In the genomic region with DNA sequence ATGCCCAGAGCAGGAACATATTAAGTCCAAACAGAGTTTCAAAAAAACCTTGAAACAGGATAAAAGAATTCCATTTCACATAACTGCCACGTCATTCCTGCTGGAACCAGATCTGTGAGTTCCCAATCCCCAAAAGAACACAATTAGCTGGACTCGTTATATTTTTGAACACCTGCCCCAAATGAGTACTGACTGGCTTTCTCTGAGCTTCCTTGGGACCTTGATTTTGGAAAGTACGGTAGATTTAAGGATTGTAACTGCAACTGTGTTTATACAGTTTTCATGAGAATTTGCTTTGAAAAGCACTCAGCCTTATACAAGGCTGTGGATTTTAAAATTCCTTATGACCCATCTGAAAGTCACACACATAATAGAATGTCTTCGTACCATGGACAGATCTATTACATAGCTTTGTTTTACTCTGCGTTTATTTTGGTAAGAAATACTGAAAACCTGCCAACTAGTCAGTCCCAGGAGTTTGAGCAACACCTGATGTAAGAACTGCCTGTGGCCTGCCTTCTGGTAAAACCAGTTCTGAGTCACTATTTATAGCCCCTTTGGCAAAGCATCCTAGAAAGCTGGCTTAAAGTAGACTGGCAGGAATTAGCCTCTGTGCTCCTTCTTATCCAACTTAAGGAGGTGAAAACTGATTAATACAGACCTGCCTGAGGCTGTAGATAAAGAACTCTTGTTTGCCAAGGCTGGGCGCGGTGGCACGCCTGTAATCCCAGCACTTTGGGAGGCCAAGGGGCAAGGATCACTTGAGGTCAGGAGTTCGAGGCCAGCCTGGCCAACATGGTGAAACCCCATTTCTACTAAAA, we compare ENCODE assay signal across 8 cellular contexts. TPM values are rescaled to one million over a fixed set of nuclear protein-coding genes. Genes with fewer than 3 reads are reported as not detected.
DNase-seq lines count a peak whose midpoint lies in the region; ATAC-seq and TF ChIP-seq lines count a peak whose summit lies in the region.

No MANE protein-coding gene starts in this region.

- peak; percentile 53 to 65 for TF ChIP-seq RAD21 in liver (IDR thresholded peaks at IDR 0.05)

- no peak overlapping the region for H3K9ac ChIP-seq in liver (ENCODE audit: low read depth in 1 of 2, low read length in 2 of 2)

- H3K27me3 ChIP-seq in liver (ENCODE audit: control insufficient read depth in 4 of 4, insufficient read depth in 4 of 4, low read length in 3 of 4) = no peaks in the 10 kb centered on the region

- no peak for TF ChIP-seq POLR2A in NB4 (IDR thresholded peaks at IDR 0.05; ENCODE audit: extremely low read depth, insufficient read length)

- no peaks in the 10 kb centered on the region for H3K9me3 ChIP-seq in liver (ENCODE audit: control insufficient read depth in 4 of 4, low read length in 3 of 4)

- H3K4me1 ChIP-seq in liver (ENCODE audit: control insufficient read depth in 4 of 4, insufficient read depth in 4 of 4, low read length in 3 of 4) = peaks cover 13 to 26% (median 18%) of the 10 kb centered on the region in 4 donors

- 29% methylated on average over 9 of the region's 9 CpGs for WGBS in liver

- H3K4me3 ChIP-seq in NB4 (ENCODE audit: low read depth, low read length) (no peak overlapping the region), cardiac fibroblast (replicated peaks in 1 of 2; ENCODE audit: low read depth in 2 of 2, low read length in 2 of 2) (no peak overlapping the region), liver (ENCODE audit: low read depth in 1 of 3, low read length in 3 of 3) (no peak overlapping the region)

- ATAC-seq in GM18867 (IDR thresholded peaks at IDR 0.05; ENCODE audit: unreplicated experiment) (no peak), GM19397 (IDR thresholded peaks at IDR 0.05; ENCODE audit: unreplicated experiment) (no peak)

- peak overlapping the region; percentile 74 to 84 for H3K27ac ChIP-seq in liver (ENCODE audit: low read depth in 1 of 2, low read length in 2 of 2)

- TF ChIP-seq CTCF in NB4 (IDR thresholded peaks at IDR 0.05; ENCODE audit: low read depth, low read length) (no peak), cardiac fibroblast (IDR thresholded peaks at IDR 0.05; ENCODE audit: low read depth, low read length) (no peak), liver (IDR thresholded peaks at IDR 0.05; ENCODE audit: low read depth, low read length, missing input control) (no peak)

- H3K36me3 ChIP-seq in liver (ENCODE audit: control insufficient read depth in 4 of 4, insufficient read depth in 3 of 4, low read depth in 1 of 4, low read length in 3 of 4) = peaks cover 0 to 10% (median 5%) of the 10 kb centered on the region in 4 donors

- DNase-seq in AG08396 (ENCODE audit: low spot score) = peak; percentile 76
- DNase-seq in NB4 (ENCODE audit: low read depth) = peak; percentile 33
- DNase-seq in cardiac fibroblast (ENCODE audit: low read depth in 2 of 2) = peak; percentile 91 to 92
- DNase-seq in SW 1271 (lab: John Stamatoyannopoulos, UW) = no peak
- no peak for DNase-seq in activated CD4-positive, CD25-positive, alpha-beta regulatory T cell (lab: John Stamatoyannopoulos, UW)

TF ChIP-seq in liver, 16 proteins besides CTCF, POLR2A, EP300 and RAD21:
- peak; percentile 69 to 80 for TF ChIP-seq HNF4A (conservative IDR thresholded peaks at IDR 0.05)
- TF ChIP-seq TAF1 (conservative IDR thresholded peaks at IDR 0.05) = no peak
- TF ChIP-seq, protein P1, sequence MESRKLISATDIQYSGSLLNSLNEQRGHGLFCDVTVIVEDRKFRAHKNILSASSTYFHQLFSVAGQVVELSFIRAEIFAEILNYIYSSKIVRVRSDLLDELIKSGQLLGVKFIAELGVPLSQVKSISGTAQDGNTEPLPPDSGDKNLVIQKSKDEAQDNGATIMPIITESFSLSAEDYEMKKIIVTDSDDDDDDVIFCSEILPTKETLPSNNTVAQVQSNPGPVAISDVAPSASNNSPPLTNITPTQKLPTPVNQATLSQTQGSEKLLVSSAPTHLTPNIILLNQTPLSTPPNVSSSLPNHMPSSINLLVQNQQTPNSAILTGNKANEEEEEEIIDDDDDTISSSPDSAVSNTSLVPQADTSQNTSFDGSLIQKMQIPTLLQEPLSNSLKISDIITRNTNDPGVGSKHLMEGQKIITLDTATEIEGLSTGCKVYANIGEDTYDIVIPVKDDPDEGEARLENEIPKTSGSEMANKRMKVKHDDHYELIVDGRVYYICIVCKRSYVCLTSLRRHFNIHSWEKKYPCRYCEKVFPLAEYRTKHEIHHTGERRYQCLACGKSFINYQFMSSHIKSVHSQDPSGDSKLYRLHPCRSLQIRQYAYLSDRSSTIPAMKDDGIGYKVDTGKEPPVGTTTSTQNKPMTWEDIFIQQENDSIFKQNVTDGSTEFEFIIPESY (IDR thresholded peaks at IDR 0.05) = peak; percentile 83
- peak; percentile 81 for TF ChIP-seq MAX (IDR thresholded peaks at IDR 0.05)
- TF ChIP-seq YY1 (IDR thresholded peaks at IDR 0.05) = peak; percentile 59
- TF ChIP-seq, protein P2, sequence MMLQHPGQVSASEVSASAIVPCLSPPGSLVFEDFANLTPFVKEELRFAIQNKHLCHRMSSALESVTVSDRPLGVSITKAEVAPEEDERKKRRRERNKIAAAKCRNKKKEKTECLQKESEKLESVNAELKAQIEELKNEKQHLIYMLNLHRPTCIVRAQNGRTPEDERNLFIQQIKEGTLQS (IDR thresholded peaks at IDR 0.05) = peak; percentile 84
- peak in 1 of 2 donors; percentile 29 for TF ChIP-seq EGR1 (IDR thresholded peaks at IDR 0.05; ENCODE audit: low read depth in 2 of 2)
- TF ChIP-seq FOXA1 (IDR thresholded peaks at IDR 0.05) = peak; percentile 49
- peak; percentile 80 for TF ChIP-seq SP1 (IDR thresholded peaks at IDR 0.05)
- TF ChIP-seq NR2F2 (IDR thresholded peaks at IDR 0.05) = peak; percentile 52
- no peak for TF ChIP-seq GABPA (IDR thresholded peaks at IDR 0.05 in 1 of 2, conservative IDR thresholded peaks at IDR 0.05 in 1 of 2)
- TF ChIP-seq, protein P3, sequence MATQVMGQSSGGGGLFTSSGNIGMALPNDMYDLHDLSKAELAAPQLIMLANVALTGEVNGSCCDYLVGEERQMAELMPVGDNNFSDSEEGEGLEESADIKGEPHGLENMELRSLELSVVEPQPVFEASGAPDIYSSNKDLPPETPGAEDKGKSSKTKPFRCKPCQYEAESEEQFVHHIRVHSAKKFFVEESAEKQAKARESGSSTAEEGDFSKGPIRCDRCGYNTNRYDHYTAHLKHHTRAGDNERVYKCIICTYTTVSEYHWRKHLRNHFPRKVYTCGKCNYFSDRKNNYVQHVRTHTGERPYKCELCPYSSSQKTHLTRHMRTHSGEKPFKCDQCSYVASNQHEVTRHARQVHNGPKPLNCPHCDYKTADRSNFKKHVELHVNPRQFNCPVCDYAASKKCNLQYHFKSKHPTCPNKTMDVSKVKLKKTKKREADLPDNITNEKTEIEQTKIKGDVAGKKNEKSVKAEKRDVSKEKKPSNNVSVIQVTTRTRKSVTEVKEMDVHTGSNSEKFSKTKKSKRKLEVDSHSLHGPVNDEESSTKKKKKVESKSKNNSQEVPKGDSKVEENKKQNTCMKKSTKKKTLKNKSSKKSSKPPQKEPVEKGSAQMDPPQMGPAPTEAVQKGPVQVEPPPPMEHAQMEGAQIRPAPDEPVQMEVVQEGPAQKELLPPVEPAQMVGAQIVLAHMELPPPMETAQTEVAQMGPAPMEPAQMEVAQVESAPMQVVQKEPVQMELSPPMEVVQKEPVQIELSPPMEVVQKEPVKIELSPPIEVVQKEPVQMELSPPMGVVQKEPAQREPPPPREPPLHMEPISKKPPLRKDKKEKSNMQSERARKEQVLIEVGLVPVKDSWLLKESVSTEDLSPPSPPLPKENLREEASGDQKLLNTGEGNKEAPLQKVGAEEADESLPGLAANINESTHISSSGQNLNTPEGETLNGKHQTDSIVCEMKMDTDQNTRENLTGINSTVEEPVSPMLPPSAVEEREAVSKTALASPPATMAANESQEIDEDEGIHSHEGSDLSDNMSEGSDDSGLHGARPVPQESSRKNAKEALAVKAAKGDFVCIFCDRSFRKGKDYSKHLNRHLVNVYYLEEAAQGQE (IDR thresholded peaks at IDR 0.05) = peak; percentile 98
- TF ChIP-seq RXRA (IDR thresholded peaks at IDR 0.05) = peak; percentile 79 to 95
- TF ChIP-seq FOXA2 (IDR thresholded peaks at IDR 0.05) = peak; percentile 70
- TF ChIP-seq JUND (IDR thresholded peaks at IDR 0.05) = peak; percentile 93 to 95
- TF ChIP-seq HNF4G (IDR thresholded peaks at IDR 0.05) = peak; percentile 28
TF ChIP-seq in liver: peak in this region for 14.

RNA-seq across cellular contexts. Expression of gene MERTK, which starts 48.1 kb away (rescaled TPM):
- 10 to 100 TPM in 1 of 2 donors, 1 to 10 TPM in 1; 9.0 to 34.1 TPM for total RNA-seq in liver
- 1 to 10 TPM; 6.3 to 7.4 TPM for polyA plus RNA-seq in liver

Comparison
In these comparisons a context has a peak if more than half of its experiments do, and no peak if none do; other contexts are left out.
1. DNase-seq: peak in AG08396 (single experiment), NB4 (single experiment) and cardiac fibroblast (2 of 2); none in SW 1271 (0 of 2) and activated CD4-positive, CD25-positive, alpha-beta regulatory T cell (0 of 4).